In genomic region chr19:2974342-2974932, GRCh38 we compare ENCODE assay signal across 10 cellular contexts. TPM values are rescaled to one million over a fixed set of nuclear protein-coding genes. Genes with fewer than 3 reads are reported as not detected.
DNase-seq lines count a peak whose midpoint lies in the region; ATAC-seq and TF ChIP-seq lines count a peak whose summit lies in the region.
"Had no signal": no experiment of that assay in that cellular context is flagged by ENCODE, and none has a peak within 500 bp of the region (broad histone marks: within the 10 kb centered on the region; RNA-seq: fewer than 3 reads in every experiment).

No MANE protein-coding gene starts in this region.

- TF ChIP-seq EP300 in sigmoid colon (IDR thresholded peaks at IDR 0.05): peak in 1 of 4 donors; percentile 2

- H3K9me3 ChIP-seq in GM23248 (ENCODE audit: low read depth) (no peaks in the 10 kb centered on the region), sigmoid colon (no peaks in the 10 kb centered on the region)

- no peaks in the 10 kb centered on the region; the same call in 1 of the 2 replicates for H3F3A ChIP-seq in GM23248 (ENCODE audit: insufficient read depth)

- peaks cover 4% of the 10 kb centered on the region; the same call in 1 of the 2 replicates for H3K4me1 ChIP-seq in GM23248 (ENCODE audit: insufficient read depth)
- H3K4me1 ChIP-seq in sigmoid colon: peaks cover 0 to 37% (median 30%) of the 10 kb centered on the region in 4 donors

- no peaks in the 10 kb centered on the region for H3K36me3 Mint-ChIP-seq in activated T-helper 2 cell treated with anti-CD3 and anti-CD28 coated beads, Interferon-gamma antibody, Interleukin-2, Interleukin-4, amounts not matched to agents 10 μg/mL and 5 μg/mL and 100 μg/mL, durations not matched to agents 14 hours and 24 hours and 36 hours (ENCODE audit: low read depth)

- no peak for TF ChIP-seq CTCF in fibroblast of villous mesenchyme (IDR thresholded peaks at IDR 0.05; ENCODE audit: insufficient read depth, low read depth, low read length)
- no peak for TF ChIP-seq CTCF in sigmoid colon (IDR thresholded peaks at IDR 0.05)

- H2AFZ ChIP-seq in GM23248: no peak overlapping the region

- H4K20me1 ChIP-seq in GM23248 (ENCODE audit: insufficient read depth): no peaks in the 10 kb centered on the region

- in situ Hi-C loops in GM23248 (cut with MboI): no loop called here
- in situ Hi-C loops in SK-MEL-5 (cut with HindIII; ENCODE audit: low pct_unique_long_range_greater_than_20kb, low sequenced_read_pairs): no loop called here

- no peaks in the 10 kb centered on the region for H3K27me3 ChIP-seq in GM23248 (replicated peaks; ENCODE audit: insufficient read depth)
- no peaks in the 10 kb centered on the region for H3K27me3 ChIP-seq in sigmoid colon

- no peak overlapping the region for H3K9ac ChIP-seq in GM23248

- no peak overlapping the region for H3K27ac ChIP-seq in GM23248
- H3K27ac ChIP-seq in sigmoid colon: peak overlapping the region; percentile 4 to 88 (median 45)

- peaks cover 7% of the 10 kb centered on the region for H3K27me3 Mint-ChIP-seq in activated T-helper 2 cell treated with anti-CD3 and anti-CD28 coated beads, Interferon-gamma antibody, Interleukin-2, Interleukin-4, amounts not matched to agents 10 μg/mL and 5 μg/mL and 100 μg/mL, durations not matched to agents 14 hours and 24 hours and 36 hours (ENCODE audit: low read depth)

- no peak for TF ChIP-seq POLR2A in sigmoid colon (IDR thresholded peaks at IDR 0.05)

- H3K4me1 Mint-ChIP-seq in activated T-helper 2 cell treated with anti-CD3 and anti-CD28 coated beads, Interferon-gamma antibody, Interleukin-2, Interleukin-4, amounts not matched to agents 10 μg/mL and 5 μg/mL and 100 μg/mL, durations not matched to agents 14 hours and 24 hours and 36 hours (ENCODE audit: low read depth): peaks cover 18% of the 10 kb centered on the region

- H3K36me3 ChIP-seq in GM23248 (ENCODE audit: low read depth): no peaks in the 10 kb centered on the region
- H3K36me3 ChIP-seq in sigmoid colon: no peaks in the 10 kb centered on the region

- DNase-seq in GM23248 (peak; percentile 21), SK-MEL-5 (ENCODE audit: low read depth, low spot score) (peak; percentile 62), fibroblast of villous mesenchyme (ENCODE audit: low read depth) (peak; percentile 94), sigmoid colon (peak; percentile 80), activated gamma-delta T cell (lab: John Stamatoyannopoulos, UW) (no peak)
- DNase-seq in activated T-helper 2 cell treated with anti-CD3 and anti-CD28 coated beads, Interferon-gamma antibody, Interleukin-2, Interleukin-4, amounts not matched to agents 10 μg/mL and 5 μg/mL and 100 μg/mL, durations not matched to agents 14 hours and 24 hours and 36 hours (ENCODE audit: low spot score): no peak
- DNase-seq: NCI-H524 treated with DMSO at 0.1 percent for 48 hours had no signal

- no peaks in the 10 kb centered on the region for H3K9me2 ChIP-seq in GM23248 (ENCODE audit: insufficient read depth)

- H3K9me3 Mint-ChIP-seq in activated T-helper 2 cell treated with anti-CD3 and anti-CD28 coated beads, Interferon-gamma antibody, Interleukin-2, Interleukin-4, amounts not matched to agents 10 μg/mL and 5 μg/mL and 100 μg/mL, durations not matched to agents 14 hours and 24 hours and 36 hours: no peaks in the 10 kb centered on the region

- H3K4me3 ChIP-seq in GM23248: no peak overlapping the region
- no peak overlapping the region for H3K4me3 ChIP-seq in fibroblast of villous mesenchyme (ENCODE audit: low read depth, low read length)
- H3K4me3 ChIP-seq in sigmoid colon: no peak overlapping the region

- intact Hi-C loops in sigmoid colon (cut with DNase I): no loop called here
- intact Hi-C loops in activated T-helper 2 cell treated with anti-CD3 and anti-CD28 coated beads, Interferon-gamma antibody, Interleukin-2, Interleukin-4, amounts not matched to agents 10 μg/mL and 5 μg/mL and 100 μg/mL, durations not matched to agents 14 hours and 24 hours and 36 hours (cut with micrococcal nuclease): no loop called here

- 22 to 24% methylated on average over 11 to 12 of the region's 12 CpGs for WGBS in GM23248 (ENCODE audit: low coverage in 1 of 2, low lambda C conversion rate in 2 of 2, missing lambda C conversion rate in 2 of 2), 2 experiments
- 27 to 34% methylated on average over 12 of the region's 12 CpGs for WGBS in sigmoid colon, 2 donors

- H3K79me2 ChIP-seq in GM23248 (ENCODE audit: insufficient read depth): no peaks in the 10 kb centered on the region

- no peak for ATAC-seq in HG02588 (IDR thresholded peaks at IDR 0.05; ENCODE audit: unreplicated experiment)
- ATAC-seq in HG03135 (IDR thresholded peaks at IDR 0.05; ENCODE audit: unreplicated experiment): no peak

- no peak overlapping the region for H3K4me3 Mint-ChIP-seq in activated T-helper 2 cell treated with anti-CD3 and anti-CD28 coated beads, Interferon-gamma antibody, Interleukin-2, Interleukin-4, amounts not matched to agents 10 μg/mL and 5 μg/mL and 100 μg/mL, durations not matched to agents 14 hours and 24 hours and 36 hours (ENCODE audit: low read depth)

- no peak overlapping the region for H3K27ac Mint-ChIP-seq in activated T-helper 2 cell treated with anti-CD3 and anti-CD28 coated beads, Interferon-gamma antibody, Interleukin-2, Interleukin-4, amounts not matched to agents 10 μg/mL and 5 μg/mL and 100 μg/mL, durations not matched to agents 14 hours and 24 hours and 36 hours

- no peak overlapping the region for H3K4me2 ChIP-seq in GM23248 (ENCODE audit: unreplicated experiment)

RNA-seq across cellular contexts. Expression of gene TLE6, which starts 2.9 kb away (rescaled TPM):
- total RNA-seq in GM23248 (2014; rRNA removed; shearing (Covaris generic)): 0.13 and 0.65 TPM in 2 replicates
- polyA plus RNA-seq in GM23248 (2016; fragmentation: Nextera tagmentation; extraction: Ambion mirVana): 0.21 and 0.68 TPM in 2 replicates
- 3.2 and 4.3 TPM in 2 replicates for total RNA-seq in SK-MEL-5 (2014; rRNA removed; shearing (Covaris generic))
- 0.90 and 3.2 TPM in 2 replicates for polyA plus RNA-seq in SK-MEL-5 (2015; cell fraction: cytosol; rRNA removed)
- 15.7 and 17.3 TPM in 2 replicates for polyA plus RNA-seq in SK-MEL-5 (2015; cell fraction: nucleus; rRNA removed)
- 0.97 and 1.7 TPM in 2 replicates for total RNA-seq in fibroblast of villous mesenchyme
- under 1 TPM in 3 of 4 donors, not detected in 1; 0.71 to 0.99 (median 0.81) TPM for total RNA-seq in sigmoid colon
- polyA plus RNA-seq in sigmoid colon: 1 to 10 TPM; 1.8 to 7.2 (median 3.0) TPM
- 1.4 and 1.5 TPM in 2 replicates for total RNA-seq in activated T-helper 2 cell treated with anti-CD3 and anti-CD28 coated beads, Interferon-gamma antibody, Interleukin-2, Interleukin-4, amounts not matched to agents 10 μg/mL and 5 μg/mL and 100 μg/mL, durations not matched to agents 14 hours and 24 hours and 36 hours
- total RNA-seq: HT1080 had no signal

RNA-seq across cellular contexts. Expression of gene ZNF77, which starts 29.7 kb away (rescaled TPM):
- 0.76 and 1.1 TPM in 2 replicates for total RNA-seq in GM23248 (2014; rRNA removed; shearing (Covaris generic))
- polyA plus RNA-seq in GM23248 (2016; fragmentation: Nextera tagmentation; extraction: Ambion mirVana): 1.2 TPM in 2 replicates
- total RNA-seq in SK-MEL-5 (2014; rRNA removed; shearing (Covaris generic)): 2.3 and 3.5 TPM in 2 replicates
- polyA plus RNA-seq in SK-MEL-5 (2015; cell fraction: cytosol; rRNA removed): 1.7 and 1.8 TPM in 2 replicates
- 2.7 and 4.1 TPM in 2 replicates for polyA plus RNA-seq in SK-MEL-5 (2015; cell fraction: nucleus; rRNA removed)
- 3.0 and 4.8 TPM in 2 replicates for total RNA-seq in fibroblast of villous mesenchyme
- total RNA-seq in sigmoid colon: 1 to 10 TPM; 3.4 to 8.2 (median 5.3) TPM
- polyA plus RNA-seq in sigmoid colon: 1 to 10 TPM; 1.8 to 2.7 (median 2.1) TPM
- total RNA-seq in activated T-helper 2 cell treated with anti-CD3 and anti-CD28 coated beads, Interferon-gamma antibody, Interleukin-2, Interleukin-4, amounts not matched to agents 10 μg/mL and 5 μg/mL and 100 μg/mL, durations not matched to agents 14 hours and 24 hours and 36 hours: 3.5 and 4.0 TPM in 2 replicates
- total RNA-seq: HT1080 had no signal

RNA-seq across cellular contexts. Expression of gene TLE2, which starts 54.6 kb away (rescaled TPM):
- total RNA-seq in GM23248 (2014; rRNA removed; shearing (Covaris generic)): 4.3 and 10.1 TPM in 2 replicates
- polyA plus RNA-seq in GM23248 (2016; fragmentation: Nextera tagmentation; extraction: Ambion mirVana) (2.9 and 3.6 TPM in 2 replicates), sigmoid colon (10 to 100 TPM; 10.9 to 20.9 (median 14.4) TPM)
- total RNA-seq in SK-MEL-5 (2014; rRNA removed; shearing (Covaris generic)): 2.2 and 6.1 TPM in 2 replicates
- polyA plus RNA-seq in SK-MEL-5 (2015; cell fraction: cytosol; rRNA removed): 5.1 and 6.5 TPM in 2 replicates
- 16.0 and 24.1 TPM in 2 replicates for polyA plus RNA-seq in SK-MEL-5 (2015; cell fraction: nucleus; rRNA removed)
- total RNA-seq in fibroblast of villous mesenchyme (0.32 and 1.7 TPM in 2 replicates), sigmoid colon (10 to 100 TPM; 27.8 to 66.5 (median 47.3) TPM)
- total RNA-seq in activated T-helper 2 cell treated with anti-CD3 and anti-CD28 coated beads, Interferon-gamma antibody, Interleukin-2, Interleukin-4, amounts not matched to agents 10 μg/mL and 5 μg/mL and 100 μg/mL, durations not matched to agents 14 hours and 24 hours and 36 hours: 2.2 and 2.4 TPM in 2 replicates
- total RNA-seq: HT1080 had no signal

Comparison
In these comparisons a context has a peak if more than half of its experiments do, and no peak if none do; other contexts are left out.
1. DNase-seq: peak in GM23248 (single experiment), SK-MEL-5 (single experiment), fibroblast of villous mesenchyme (single experiment) and sigmoid colon (single experiment); none in activated gamma-delta T cell (single experiment) and activated T-helper 2 cell treated with anti-CD3 and anti-CD28 coated beads, Interferon-gamma antibody, Interleukin-2, Interleukin-4, amounts not matched to agents 10 μg/mL and 5 μg/mL and 100 μg/mL, durations not matched to agents 14 hours and 24 hours and 36 hours (single experiment).